In genomic region chr1:13171548-13171947, GRCh38 we compare ENCODE assay signal across 4 cellular contexts. TPM values are rescaled to one million over a fixed set of nuclear protein-coding genes. Genes with fewer than 3 reads are reported as not detected.
"Had no signal": no experiment of that assay in that cellular context is flagged by ENCODE, and none has a peak within 500 bp of the region (broad histone marks: within the 10 kb centered on the region; RNA-seq: fewer than 3 reads in every experiment).

TSS of gene PRAMEF9 (plus strand) at chr1:13171848. CDS start at chr1:13175281, 3,433 bp downstream.

RNA-seq across cellular contexts. Expression of gene PRAMEF9, which starts in this region (rescaled TPM):
- total RNA-seq: HepG2, HT1080, IMR-90, K562 had no signal
